Comparison of ENCODE assay signal across 8 cellular contexts in genomic region chr1:2108213-2108876, GRCh38. TPM values are rescaled to one million over a fixed set of nuclear protein-coding genes. Genes with fewer than 3 reads are reported as not detected.
A peak's percentile ranks its signal among the peaks of the same experiment; 100 is the strongest.
DNase-seq lines count a peak whose midpoint lies in the region; ATAC-seq and TF ChIP-seq lines count a peak whose summit lies in the region.

No MANE protein-coding gene starts in this region.

- peak; percentile 83 for ATAC-seq in WTC11
- no peak for ATAC-seq in HG02885 (IDR thresholded peaks at IDR 0.05; ENCODE audit: poor library complexity, unreplicated experiment)
- ATAC-seq in GM18873 (IDR thresholded peaks at IDR 0.05; ENCODE audit: low FRiP score, unreplicated experiment) = no peak

- no peak overlapping the region for H3K4me3 ChIP-seq in AG09309 (ENCODE audit: control insufficient read depth, low read depth, low read length)

- H3K4me3 Mint-ChIP-seq in WTC11 = no peak overlapping the region

- in situ Hi-C loops in GM13977 (cut with MboI; ENCODE audit: low pct_unique_long_range_greater_than_20kb, low sequenced_read_pairs, unreplicated experiment) = no loop called here

- peak; percentile 57 for TF ChIP-seq CTCF in AG09309 (IDR thresholded peaks at IDR 0.05; ENCODE audit: control insufficient read depth, insufficient read depth, low read depth, low read length, missing control alignments)
- peak; percentile 44 for TF ChIP-seq CTCF in GM13977 (IDR thresholded peaks at IDR 0.05; ENCODE audit: extremely low read depth, insufficient read depth, missing control alignments)
- peak; percentile 37; the same call in 1 of the 2 replicates for TF ChIP-seq CTCF in WTC11 (IDR thresholded peaks at IDR 0.05)

- CTCF ChIA-PET in WTC11 (lab: Charles Lee) = interaction anchor here (0.5 to 1.7 kb wide), 21 partner anchors 8 to 185 kb away, joined by 3 to 49 read pairs (median 4); no protein-coding TSS in a partner anchor

- H3K4me1 Mint-ChIP-seq in WTC11 = peaks cover 7% of the 10 kb centered on the region

- no peak overlapping the region for H3K27ac Mint-ChIP-seq in WTC11

- H3K36me3 Mint-ChIP-seq in WTC11 = peaks cover 4% of the 10 kb centered on the region; the same call in 1 of the 2 replicates

- POLR2A ChIA-PET in WTC11 (lab: Charles Lee) = interaction anchor here (1.2 kb wide), 1 partner anchor 24 kb away, joined by 5 read pairs; no protein-coding TSS in a partner anchor

- DNase-seq in AG09309 (ENCODE audit: low read depth) (no peak), GM13977 (ENCODE audit: low spot score) (peak; percentile 61), WTC11 (ENCODE audit: low spot score) (peak; percentile 81), iPS-NIHi7 (ENCODE audit: extremely low spot score) (peak; percentile 95), NCI-H2107 treated with DMSO at 0.1 percent for 48 hours (lab: John Stamatoyannopoulos, UW; ENCODE audit: unreplicated experiment) (no peak)
- no peak for DNase-seq in stimulated activated CD4-positive, alpha-beta T cell treated with anti-CD3 and anti-CD28 coated beads, Interleukin-4, amount 100 ng/mL, for 1 hour

- H3K27me3 Mint-ChIP-seq in WTC11 (ENCODE audit: low read depth) = no peaks in the 10 kb centered on the region

- no peaks in the 10 kb centered on the region for H3K9me3 Mint-ChIP-seq in WTC11

TF ChIP-seq in WTC11, 78 proteins besides CTCF, POLR2A, EP300 and RAD21:
- TF ChIP-seq PRDM15 (CRISPR knock-in tag; IDR thresholded peaks at IDR 0.05) = 0 out of 2 replicates have a peak, but pooled peaks have one; percentile 12
- no peak for TF ChIP-seq CREB1 (CRISPR knock-in tag; IDR thresholded peaks at IDR 0.05)

RNA-seq across cellular contexts. Expression of gene PRKCZ, which starts 58.1 kb away (rescaled TPM):
- total RNA-seq in WTC11 (2021) = 51.9 to 52.9 TPM (median 52.5 TPM) in 3 replicates

Comparison
In these comparisons a context has a peak if more than half of its experiments do, and no peak if none do; other contexts are left out.
1. DNase-seq: peak in GM13977 (single experiment), WTC11 (single experiment) and iPS-NIHi7 (single experiment); none in AG09309 (single experiment), NCI-H2107 treated with DMSO at 0.1 percent for 48 hours (single experiment) and stimulated activated CD4-positive, alpha-beta T cell treated with anti-CD3 and anti-CD28 coated beads, Interleukin-4, amount 100 ng/mL, for 1 hour (single experiment).
2. Peak in every context shown above with its lines, with median percentiles within 50 percentile points of each other: CTCF ChIP-seq.